In genomic region chr19:36371886-36372285, GRCh38 we compare ENCODE assay signal across 3 cellular contexts.
TF ChIP-seq lines count a peak whose summit lies in the region.

No MANE protein-coding gene starts in this region.

TF ChIP-seq in HepG2, 621 proteins besides CTCF, POLR2A, EP300 and RAD21:
- TF ChIP-seq ZBTB25 (CRISPR knock-in tag; IDR thresholded peaks at IDR 0.05) (no peak), PCBP2 (optimal IDR thresholded peaks at IDR 0.05; ENCODE audit: low read depth, low read length, poor library complexity, severe bottlenecking) (peak; percentile 43), NFAT5 (CRISPR knock-in tag; IDR thresholded peaks at IDR 0.05) (no peak)
TF ChIP-seq in HepG2: peak in this region for 1.

TF ChIP-seq in HEK293, 187 proteins besides CTCF, POLR2A, EP300 and RAD21:
- TF ChIP-seq ZNF518A (tag by site-specific recombination; conservative IDR thresholded peaks at IDR 0.05; ENCODE audit: low read depth): no peak
- TF ChIP-seq ZNF366 (tag by site-specific recombination; conservative IDR thresholded peaks at IDR 0.05): peak; percentile 94
- TF ChIP-seq ZNF350 (tag by site-specific recombination; IDR thresholded peaks at IDR 0.05): no peak
- TF ChIP-seq PRDM1 (tag by site-specific recombination; IDR thresholded peaks at IDR 0.05): peak; percentile 48; the same call in 1 of the 2 replicates

TF ChIP-seq in K562, 482 proteins besides CTCF, POLR2A, EP300 and RAD21:
- no peak for TF ChIP-seq GATAD2B (IDR thresholded peaks at IDR 0.05; ENCODE audit: borderline replicate concordance)
- TF ChIP-seq ZNF449 (CRISPR knock-in tag; IDR thresholded peaks at IDR 0.05): no peak
- no peak for TF ChIP-seq NFIC (IDR thresholded peaks at IDR 0.05)
- 0 out of 2 replicates have a peak, but pooled peaks have one; percentile 12 for TF ChIP-seq ZNF512 (tag; IDR thresholded peaks at IDR 0.05)
- no peak for TF ChIP-seq CREB1 (IDR thresholded peaks at IDR 0.05)
- TF ChIP-seq CREB1 (CRISPR knock-in tag; IDR thresholded peaks at IDR 0.05): no peak
